8 cellular contexts compared by ENCODE assay signal in the genomic region with DNA sequence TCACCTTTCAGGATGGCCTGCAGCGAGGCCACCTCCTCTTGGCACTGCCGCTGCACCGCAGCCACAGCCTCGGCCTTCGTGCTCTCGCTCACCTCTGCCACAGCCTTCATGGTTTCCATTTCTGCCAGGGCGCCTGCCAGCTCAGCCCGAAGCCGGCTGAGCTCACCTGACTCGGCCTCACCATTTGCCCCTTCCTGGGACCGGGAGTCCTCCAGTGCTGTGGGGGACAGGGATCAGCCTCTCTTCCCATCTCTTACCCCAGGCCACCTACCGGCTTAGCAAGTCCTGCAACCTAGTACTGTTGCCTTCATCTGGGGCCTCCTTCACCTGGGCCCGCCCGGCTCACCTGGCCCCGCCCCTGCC. TPM values are rescaled to one million over a fixed set of nuclear protein-coding genes. Genes with fewer than 3 reads are reported as not detected.
A peak's percentile ranks its signal among the peaks of the same experiment; 100 is the strongest.
DNase-seq lines count a peak whose midpoint lies in the region; ATAC-seq and TF ChIP-seq lines count a peak whose summit lies in the region.

No MANE protein-coding gene starts in this region.

- no peaks in the 10 kb centered on the region for H3K9me3 Mint-ChIP-seq in CD4-positive, CD25-positive, alpha-beta regulatory T cell
- no peaks in the 10 kb centered on the region for H3K9me3 Mint-ChIP-seq in chondrocyte (ENCODE audit: low read depth)
- H3K9me3 Mint-ChIP-seq in natural killer cell treated with Interleukin-12 subunit alpha and Interleukin-12 subunit beta and Interleukin-15 and Interleukin-18, amount 100 ng/mL, for 72 hours, result no peaks in the 10 kb centered on the region

- DNase-seq in CD4-positive, CD25-positive, alpha-beta regulatory T cell, result no peak
- DNase-seq in chondrocyte (ENCODE audit: low spot score) (no peak), retina (no peak), middle frontal gyrus (ENCODE audit: extremely low spot score, low spot score) (no peak)
- no peak for DNase-seq in natural killer cell treated with Interleukin-12 subunit alpha and Interleukin-12 subunit beta and Interleukin-15 and Interleukin-18, amount 100 ng/mL, for 72 hours (ENCODE audit: low spot score)
- DNase-seq in stimulated activated CD4-positive, alpha-beta T cell treated with anti-CD3 and anti-CD28 coated beads, Interleukin-4, amount 100 ng/mL, for 24 hours, result no peak

- no peak overlapping the region for H3K4me3 ChIP-seq in CD4-positive, CD25-positive, alpha-beta regulatory T cell (ENCODE audit: low read depth, low read length)

- no peak for ATAC-seq in CD4-positive, CD25-positive, alpha-beta regulatory T cell (ENCODE audit: low read depth in 2 of 2)
- peak; percentile 10 for ATAC-seq in HG03520 (IDR thresholded peaks at IDR 0.05; ENCODE audit: unreplicated experiment)
- no peak for ATAC-seq in natural killer cell treated with Interleukin-12 subunit alpha and Interleukin-12 subunit beta and Interleukin-15 and Interleukin-18, amount 100 ng/mL, for 72 hours
- no peak for ATAC-seq in GM18498 (IDR thresholded peaks at IDR 0.05; ENCODE audit: unreplicated experiment)

- peaks cover 10% of the 10 kb centered on the region for H3K4me1 ChIP-seq in CD4-positive, CD25-positive, alpha-beta regulatory T cell (ENCODE audit: control insufficient read depth, insufficient read depth, low read length, poor library complexity, severe bottlenecking)

- peaks cover 5% of the 10 kb centered on the region for H3K27me3 Mint-ChIP-seq in CD4-positive, CD25-positive, alpha-beta regulatory T cell
- H3K27me3 Mint-ChIP-seq in chondrocyte (ENCODE audit: low read depth), result no peaks in the 10 kb centered on the region
- no peaks in the 10 kb centered on the region for H3K27me3 Mint-ChIP-seq in natural killer cell treated with Interleukin-12 subunit alpha and Interleukin-12 subunit beta and Interleukin-15 and Interleukin-18, amount 100 ng/mL, for 72 hours

- H3K27me3 ChIP-seq in CD4-positive, CD25-positive, alpha-beta regulatory T cell (ENCODE audit: control insufficient read depth, insufficient read depth, low read length), result no peaks in the 10 kb centered on the region

- H3K27ac Mint-ChIP-seq in CD4-positive, CD25-positive, alpha-beta regulatory T cell, result peak overlapping the region; percentile 88 to 98 (median 96)
- H3K27ac Mint-ChIP-seq in chondrocyte (ENCODE audit: unreplicated experiment), result no peak overlapping the region
- peak overlapping the region; percentile 98 for H3K27ac Mint-ChIP-seq in natural killer cell treated with Interleukin-12 subunit alpha and Interleukin-12 subunit beta and Interleukin-15 and Interleukin-18, amount 100 ng/mL, for 72 hours

- peak overlapping the region; percentile 90 to 97 (median 94) for H3K4me3 Mint-ChIP-seq in CD4-positive, CD25-positive, alpha-beta regulatory T cell
- peak overlapping the region; percentile 91 for H3K4me3 Mint-ChIP-seq in chondrocyte (ENCODE audit: unreplicated experiment)
- peak overlapping the region; percentile 93 for H3K4me3 Mint-ChIP-seq in natural killer cell treated with Interleukin-12 subunit alpha and Interleukin-12 subunit beta and Interleukin-15 and Interleukin-18, amount 100 ng/mL, for 72 hours

- H3K36me3 ChIP-seq in CD4-positive, CD25-positive, alpha-beta regulatory T cell (ENCODE audit: control insufficient read depth, insufficient read depth, low read length), result peaks cover 5% of the 10 kb centered on the region

- peaks cover 0 to 26% (median 11%) of the 10 kb centered on the region in 4 donors for H3K4me1 Mint-ChIP-seq in CD4-positive, CD25-positive, alpha-beta regulatory T cell
- peaks cover 18% of the 10 kb centered on the region for H3K4me1 Mint-ChIP-seq in chondrocyte (ENCODE audit: low read depth)
- peaks cover 29 to 32% of the 10 kb centered on the region in 2 donors for H3K4me1 Mint-ChIP-seq in natural killer cell treated with Interleukin-12 subunit alpha and Interleukin-12 subunit beta and Interleukin-15 and Interleukin-18, amount 100 ng/mL, for 72 hours (ENCODE audit: low read depth in 2 of 2)

- TF ChIP-seq CTCF in chondrocyte (IDR thresholded peaks at IDR 0.05), result no peak

- no peaks in the 10 kb centered on the region for H3K9me3 ChIP-seq in CD4-positive, CD25-positive, alpha-beta regulatory T cell (ENCODE audit: control insufficient read depth in 2 of 2, low read length in 2 of 2)

- peak overlapping the region; percentile 98 for H3K27ac ChIP-seq in CD4-positive, CD25-positive, alpha-beta regulatory T cell (ENCODE audit: insufficient read depth, low read length, poor library complexity, severe bottlenecking)

- no peaks in the 10 kb centered on the region for H3K36me3 Mint-ChIP-seq in CD4-positive, CD25-positive, alpha-beta regulatory T cell
- H3K36me3 Mint-ChIP-seq in chondrocyte (ENCODE audit: low read depth), result peaks cover 5% of the 10 kb centered on the region
- H3K36me3 Mint-ChIP-seq in natural killer cell treated with Interleukin-12 subunit alpha and Interleukin-12 subunit beta and Interleukin-15 and Interleukin-18, amount 100 ng/mL, for 72 hours, result peaks cover 5% of the 10 kb centered on the region

RNA-seq across cellular contexts. Expression of a gene that starts 0.7 kb away (rescaled TPM):
- total RNA-seq in CD4-positive, CD25-positive, alpha-beta regulatory T cell, result 28.2 TPM
- polyA plus RNA-seq in CD4-positive, CD25-positive, alpha-beta regulatory T cell, result 1 to 10 TPM; 2.9 to 3.9 (median 3.4) TPM
- total RNA-seq in chondrocyte, result 20.1 to 24.6 TPM (median 22.4 TPM) in 3 replicates
- 10 to 100 TPM; 38.4 to 42.5 TPM for total RNA-seq in natural killer cell treated with Interleukin-12 subunit alpha and Interleukin-12 subunit beta and Interleukin-15 and Interleukin-18, amount 100 ng/mL, for 72 hours

RNA-seq across cellular contexts. Expression of a gene that starts 7.4 kb away (rescaled TPM):
- 0.52 TPM for total RNA-seq in CD4-positive, CD25-positive, alpha-beta regulatory T cell
- 1 to 10 TPM in 1 of 4 donors, not detected in 3; 2.8 TPM for polyA plus RNA-seq in CD4-positive, CD25-positive, alpha-beta regulatory T cell
- total RNA-seq in chondrocyte, result not detected in 3 replicates
- total RNA-seq in natural killer cell treated with Interleukin-12 subunit alpha and Interleukin-12 subunit beta and Interleukin-15 and Interleukin-18, amount 100 ng/mL, for 72 hours, result 1 to 10 TPM in 1 of 2 donors, not detected in 1; 1.7 TPM

RNA-seq across cellular contexts. Expression of a gene that starts 26.4 kb away (rescaled TPM):
- 96.2 TPM for total RNA-seq in CD4-positive, CD25-positive, alpha-beta regulatory T cell
- polyA plus RNA-seq in CD4-positive, CD25-positive, alpha-beta regulatory T cell, result 10 to 100 TPM; 22.9 to 30.3 (median 24.9) TPM
- total RNA-seq in chondrocyte, result 23.0 to 24.3 TPM (median 23.8 TPM) in 3 replicates
- total RNA-seq in natural killer cell treated with Interleukin-12 subunit alpha and Interleukin-12 subunit beta and Interleukin-15 and Interleukin-18, amount 100 ng/mL, for 72 hours, result 100 to 1,000 TPM in 1 of 2 donors, 10 to 100 TPM in 1; 95.4 to 153 TPM

RNA-seq across cellular contexts. Expression of a gene that starts 46.1 kb away (rescaled TPM):
- total RNA-seq in CD4-positive, CD25-positive, alpha-beta regulatory T cell, result 1.4 TPM
- polyA plus RNA-seq in CD4-positive, CD25-positive, alpha-beta regulatory T cell, result not detected
- 0.31 to 1.8 TPM (median 0.42 TPM) in 3 replicates for total RNA-seq in chondrocyte
- 1 to 10 TPM; 1.4 to 5.0 TPM for total RNA-seq in natural killer cell treated with Interleukin-12 subunit alpha and Interleukin-12 subunit beta and Interleukin-15 and Interleukin-18, amount 100 ng/mL, for 72 hours

RNA-seq across cellular contexts. Expression of a gene that starts 50.2 kb away (rescaled TPM):
- 24.5 TPM for total RNA-seq in CD4-positive, CD25-positive, alpha-beta regulatory T cell
- polyA plus RNA-seq in CD4-positive, CD25-positive, alpha-beta regulatory T cell, result 10 to 100 TPM; 22.3 to 32.9 (median 25.2) TPM
- total RNA-seq in chondrocyte, result 60.8 to 73.4 TPM (median 71.1 TPM) in 3 replicates
- 10 to 100 TPM; 30.1 to 41.3 TPM for total RNA-seq in natural killer cell treated with Interleukin-12 subunit alpha and Interleukin-12 subunit beta and Interleukin-15 and Interleukin-18, amount 100 ng/mL, for 72 hours
